2 cellular contexts compared by ENCODE assay signal in the genomic region with DNA sequence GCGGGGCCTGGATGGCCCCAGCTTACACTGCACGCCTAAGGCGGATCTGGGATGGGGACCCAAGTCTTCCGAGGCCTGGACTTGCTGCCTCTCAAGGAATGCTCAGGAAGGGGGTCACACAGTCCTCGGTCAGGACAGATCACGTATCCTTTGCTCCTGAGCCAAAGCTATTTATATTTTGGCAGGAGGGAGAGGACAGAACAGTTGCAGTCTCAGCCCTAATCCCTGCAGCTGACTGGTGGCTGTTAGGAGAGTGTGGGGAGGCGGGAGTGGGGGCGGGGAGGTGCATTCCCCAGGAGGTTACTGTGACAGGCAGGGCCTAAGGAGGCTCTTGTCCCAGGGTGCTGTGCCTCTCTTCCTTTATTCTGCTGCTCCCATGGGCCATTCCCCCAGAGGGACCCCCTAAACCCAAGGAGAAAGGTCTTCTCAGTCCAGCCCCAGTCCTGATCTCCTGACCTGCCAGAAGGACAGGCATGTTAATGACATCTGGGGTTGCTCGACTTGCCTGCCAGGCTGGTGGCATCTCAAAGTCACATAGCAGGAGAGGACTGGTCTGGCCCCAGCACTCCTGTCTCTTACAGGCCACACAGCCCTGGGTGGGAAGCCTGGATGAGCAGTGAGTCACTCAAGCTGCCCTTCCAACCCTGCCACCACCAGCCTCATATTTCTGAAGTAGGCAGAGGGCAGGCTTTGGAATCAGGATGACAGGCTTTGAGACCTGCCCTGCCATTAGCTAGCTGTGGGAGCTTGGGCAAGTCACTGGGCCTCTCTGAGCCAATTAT.
TF ChIP-seq lines count a peak whose summit lies in the region.

No MANE protein-coding gene starts in this region.

TF ChIP-seq in HCT116, 20 proteins besides CTCF, POLR2A, EP300 and RAD21:
- TF ChIP-seq SP1 (IDR thresholded peaks at IDR 0.05; ENCODE audit: low read depth) (no peak), FOSL1 (IDR thresholded peaks at IDR 0.05; ENCODE audit: low read depth) (no peak), ZFX (IDR thresholded peaks at IDR 0.05) (no peak), CBX3 (IDR thresholded peaks at IDR 0.05; ENCODE audit: low read depth) (no peak), CEBPB (IDR thresholded peaks at IDR 0.05; ENCODE audit: low read depth) (no peak), JUND (IDR thresholded peaks at IDR 0.05) (no peak), YY1 (IDR thresholded peaks at IDR 0.05; ENCODE audit: extremely low read depth, insufficient replicate concordance, low read depth, low read length) (no peak), TCF7L2 (IDR thresholded peaks at IDR 0.05; ENCODE audit: borderline replicate concordance, extremely low read depth, insufficient read depth, insufficient read length) (no peak), ELF1 (IDR thresholded peaks at IDR 0.05; ENCODE audit: borderline replicate concordance, low read depth) (no peak), POLR2AphosphoS5 (IDR thresholded peaks at IDR 0.05; ENCODE audit: low read depth, low read length) (no peak), SIN3A (IDR thresholded peaks at IDR 0.05; ENCODE audit: low read depth) (no peak), EZH2phosphoT487 (IDR thresholded peaks at IDR 0.05; ENCODE audit: borderline replicate concordance) (no peak), MAX (IDR thresholded peaks at IDR 0.05) (no peak)

TF ChIP-seq in K562, 482 proteins besides CTCF, POLR2A, EP300 and RAD21:
- no peak for TF ChIP-seq NONO (IDR thresholded peaks at IDR 0.05; ENCODE audit: low read depth in 2 of 2, low read length in 1 of 2)
- no peak for TF ChIP-seq CREB3 (tag; conservative IDR thresholded peaks at IDR 0.05; ENCODE audit: low read depth)
- no peak for TF ChIP-seq ATF6 (CRISPR knock-in tag; IDR thresholded peaks at IDR 0.05)
- TF ChIP-seq ZNF318 (IDR thresholded peaks at IDR 0.05; ENCODE audit: borderline replicate concordance in 1 of 2, low read depth in 1 of 2): no peak
- TF ChIP-seq NFE2L1 (tag; IDR thresholded peaks at IDR 0.05; ENCODE audit: borderline replicate concordance, low read depth): no peak
- no peak for TF ChIP-seq E2F5 (CRISPR knock-in tag; IDR thresholded peaks at IDR 0.05)
- TF ChIP-seq MAFG (tag; conservative IDR thresholded peaks at IDR 0.05): no peak
- no peak for TF ChIP-seq POLR2B (IDR thresholded peaks at IDR 0.05; ENCODE audit: low read depth, partially characterized antibody)
- no peak for TF ChIP-seq KAT2B (IDR thresholded peaks at IDR 0.05; ENCODE audit: low read depth, low read length)
